In the genomic region with DNA sequence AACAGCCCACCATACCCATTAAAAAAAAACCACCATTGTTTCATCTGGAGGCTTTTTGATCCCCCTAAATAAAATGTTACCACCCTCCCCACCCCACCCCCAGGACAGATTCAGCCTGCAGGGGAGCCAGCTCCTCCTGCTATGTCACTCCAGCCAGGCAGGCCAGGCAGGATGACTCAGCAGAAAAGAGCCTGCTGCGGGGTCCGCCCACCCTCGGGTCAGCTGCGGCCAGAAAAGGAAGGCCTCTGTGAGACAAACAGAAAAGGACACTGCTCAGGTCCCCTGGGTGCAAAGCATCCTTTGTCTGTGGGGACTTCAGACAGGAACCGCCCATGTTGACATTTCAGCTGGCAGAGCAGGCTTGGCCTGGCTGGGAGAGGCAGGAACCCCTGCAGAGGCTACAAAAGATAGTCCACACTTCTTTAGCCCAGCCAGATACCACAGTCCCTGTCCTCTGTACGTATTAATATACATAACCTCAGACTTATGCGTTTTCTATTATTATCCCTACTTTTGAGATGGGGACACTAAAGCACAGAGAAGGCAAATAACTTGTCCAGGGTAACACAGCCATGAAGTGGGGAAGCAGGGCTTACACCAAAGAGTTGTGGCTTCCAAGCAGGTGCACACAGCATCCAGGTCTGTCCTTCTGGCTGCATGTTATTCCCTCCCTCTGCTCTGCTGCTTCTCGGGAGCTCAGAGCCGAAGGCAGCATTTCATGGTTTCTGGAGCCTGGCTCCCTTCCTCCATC, we compare ENCODE assay signal across 1 cellular context.
TF ChIP-seq lines count a peak whose summit lies in the region.

No MANE protein-coding gene starts in this region.

TF ChIP-seq in K562, 482 proteins besides CTCF, POLR2A, EP300 and RAD21 (continued from another document and continues in another):
- TF ChIP-seq TSHZ1 (CRISPR knock-in tag; IDR thresholded peaks at IDR 0.05), result no peak
- TF ChIP-seq ZNF449 (CRISPR knock-in tag; IDR thresholded peaks at IDR 0.05), result no peak
- no peak for TF ChIP-seq ZBTB49 (CRISPR knock-in tag; IDR thresholded peaks at IDR 0.05; ENCODE audit: borderline replicate concordance)
- TF ChIP-seq ELF1 (tag; IDR thresholded peaks at IDR 0.05), result no peak
- TF ChIP-seq FUS (optimal IDR thresholded peaks at IDR 0.05; ENCODE audit: low read depth, low read length), result no peak
- TF ChIP-seq CREB5 (CRISPR knock-in tag; IDR thresholded peaks at IDR 0.05), result no peak
- TF ChIP-seq SOX6 (IDR thresholded peaks at IDR 0.05), result 0 out of 2 replicates have a peak, but pooled peaks have one; percentile 25
- peak; percentile 62 to 84; a peak in 2 of 4 replicates for TF ChIP-seq SIN3A (IDR thresholded peaks at IDR 0.05; ENCODE audit: borderline replicate concordance in 2 of 2, control insufficient read depth in 1 of 2, low read depth in 2 of 2, low read length in 2 of 2)
- no peak for TF ChIP-seq ZC3H4 (CRISPR knock-in tag; IDR thresholded peaks at IDR 0.05; ENCODE audit: borderline replicate concordance)
- no peak for TF ChIP-seq DIDO1 (tag; IDR thresholded peaks at IDR 0.05; ENCODE audit: low read depth)
- no peak for TF ChIP-seq HNRNPL (IDR thresholded peaks at IDR 0.05; ENCODE audit: low read depth, low read length)
- TF ChIP-seq XRCC4 (IDR thresholded peaks at IDR 0.05; ENCODE audit: extremely low read depth, insufficient read depth, insufficient read length), result no peak
- peak; percentile 1 for TF ChIP-seq ZFP36 (IDR thresholded peaks at IDR 0.05; ENCODE audit: low read depth, low read length, partially characterized antibody)
- TF ChIP-seq MCM7 (IDR thresholded peaks at IDR 0.05), result no peak
- no peak for TF ChIP-seq MCM3 (IDR thresholded peaks at IDR 0.05)
- TF ChIP-seq MBD2 (IDR thresholded peaks at IDR 0.05; ENCODE audit: borderline replicate concordance, low read depth), result no peak
- TF ChIP-seq PRPF4 (IDR thresholded peaks at IDR 0.05; ENCODE audit: insufficient read depth, low read depth, low read length, poor library complexity, severe bottlenecking), result no peak
- no peak for TF ChIP-seq POLR2B (IDR thresholded peaks at IDR 0.05; ENCODE audit: low read depth, partially characterized antibody)
- no peak for TF ChIP-seq HEY1 (CRISPR knock-in tag; IDR thresholded peaks at IDR 0.05; ENCODE audit: borderline replicate concordance)
- peak; percentile 63; the same call in 1 of the 2 replicates for TF ChIP-seq DPF2 (IDR thresholded peaks at IDR 0.05)
- no peak for TF ChIP-seq E2F8 (IDR thresholded peaks at IDR 0.05; ENCODE audit: low read depth, partially characterized antibody)
- no peak for TF ChIP-seq ZNF778 (CRISPR knock-in tag; IDR thresholded peaks at IDR 0.05)
- TF ChIP-seq RHOXF2B (CRISPR knock-in tag; conservative IDR thresholded peaks at IDR 0.05), result no peak
- no peak for TF ChIP-seq DMBX1 (CRISPR knock-in tag; IDR thresholded peaks at IDR 0.05; ENCODE audit: borderline replicate concordance)
- no peak for TF ChIP-seq KAT8 (IDR thresholded peaks at IDR 0.05; ENCODE audit: low read depth)
- no peak for TF ChIP-seq ZBTB5 (IDR thresholded peaks at IDR 0.05)
- TF ChIP-seq STAT5B (CRISPR knock-in tag; IDR thresholded peaks at IDR 0.05), result no peak
- TF ChIP-seq C11orf30 (IDR thresholded peaks at IDR 0.05; ENCODE audit: low read depth), result peak; percentile 98
- TF ChIP-seq CCNT2 (IDR thresholded peaks at IDR 0.05; ENCODE audit: borderline replicate concordance, extremely low read depth, insufficient read length, low read depth, low read length), result no peak
- no peak for TF ChIP-seq TCF7 (IDR thresholded peaks at IDR 0.05; ENCODE audit: borderline replicate concordance)
- no peak for TF ChIP-seq TEAD1 (CRISPR knock-in tag; IDR thresholded peaks at IDR 0.05)
- TF ChIP-seq ZNF253 (CRISPR knock-in tag; conservative IDR thresholded peaks at IDR 0.05), result no peak
- TF ChIP-seq, protein P1, sequence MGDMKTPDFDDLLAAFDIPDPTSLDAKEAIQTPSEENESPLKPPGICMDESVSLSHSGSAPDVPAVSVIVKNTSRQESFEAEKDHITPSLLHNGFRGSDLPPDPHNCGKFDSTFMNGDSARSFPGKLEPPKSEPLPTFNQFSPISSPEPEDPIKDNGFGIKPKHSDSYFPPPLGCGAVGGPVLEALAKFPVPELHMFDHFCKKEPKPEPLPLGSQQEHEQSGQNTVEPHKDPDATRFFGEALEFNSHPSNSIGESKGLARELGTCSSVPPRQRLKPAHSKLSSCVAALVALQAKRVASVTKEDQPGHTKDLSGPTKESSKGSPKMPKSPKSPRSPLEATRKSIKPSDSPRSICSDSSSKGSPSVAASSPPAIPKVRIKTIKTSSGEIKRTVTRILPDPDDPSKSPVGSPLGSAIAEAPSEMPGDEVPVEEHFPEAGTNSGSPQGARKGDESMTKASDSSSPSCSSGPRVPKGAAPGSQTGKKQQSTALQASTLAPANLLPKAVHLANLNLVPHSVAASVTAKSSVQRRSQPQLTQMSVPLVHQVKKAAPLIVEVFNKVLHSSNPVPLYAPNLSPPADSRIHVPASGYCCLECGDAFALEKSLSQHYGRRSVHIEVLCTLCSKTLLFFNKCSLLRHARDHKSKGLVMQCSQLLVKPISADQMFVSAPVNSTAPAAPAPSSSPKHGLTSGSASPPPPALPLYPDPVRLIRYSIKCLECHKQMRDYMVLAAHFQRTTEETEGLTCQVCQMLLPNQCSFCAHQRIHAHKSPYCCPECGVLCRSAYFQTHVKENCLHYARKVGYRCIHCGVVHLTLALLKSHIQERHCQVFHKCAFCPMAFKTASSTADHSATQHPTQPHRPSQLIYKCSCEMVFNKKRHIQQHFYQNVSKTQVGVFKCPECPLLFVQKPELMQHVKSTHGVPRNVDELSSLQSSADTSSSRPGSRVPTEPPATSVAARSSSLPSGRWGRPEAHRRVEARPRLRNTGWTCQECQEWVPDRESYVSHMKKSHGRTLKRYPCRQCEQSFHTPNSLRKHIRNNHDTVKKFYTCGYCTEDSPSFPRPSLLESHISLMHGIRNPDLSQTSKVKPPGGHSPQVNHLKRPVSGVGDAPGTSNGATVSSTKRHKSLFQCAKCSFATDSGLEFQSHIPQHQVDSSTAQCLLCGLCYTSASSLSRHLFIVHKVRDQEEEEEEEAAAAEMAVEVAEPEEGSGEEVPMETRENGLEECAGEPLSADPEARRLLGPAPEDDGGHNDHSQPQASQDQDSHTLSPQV (IDR thresholded peaks at IDR 0.05), result peak; percentile 68
- TF ChIP-seq PCBP1 (IDR thresholded peaks at IDR 0.05; ENCODE audit: low read depth, low read length, poor library complexity, severe bottlenecking), result no peak
- no peak for TF ChIP-seq HNRNPUL1 (IDR thresholded peaks at IDR 0.05; ENCODE audit: low read length)
- no peak for TF ChIP-seq TRIM28 (IDR thresholded peaks at IDR 0.05)
- TF ChIP-seq ZBTB17 (CRISPR knock-in tag; IDR thresholded peaks at IDR 0.05), result no peak
- TF ChIP-seq, protein P2, sequence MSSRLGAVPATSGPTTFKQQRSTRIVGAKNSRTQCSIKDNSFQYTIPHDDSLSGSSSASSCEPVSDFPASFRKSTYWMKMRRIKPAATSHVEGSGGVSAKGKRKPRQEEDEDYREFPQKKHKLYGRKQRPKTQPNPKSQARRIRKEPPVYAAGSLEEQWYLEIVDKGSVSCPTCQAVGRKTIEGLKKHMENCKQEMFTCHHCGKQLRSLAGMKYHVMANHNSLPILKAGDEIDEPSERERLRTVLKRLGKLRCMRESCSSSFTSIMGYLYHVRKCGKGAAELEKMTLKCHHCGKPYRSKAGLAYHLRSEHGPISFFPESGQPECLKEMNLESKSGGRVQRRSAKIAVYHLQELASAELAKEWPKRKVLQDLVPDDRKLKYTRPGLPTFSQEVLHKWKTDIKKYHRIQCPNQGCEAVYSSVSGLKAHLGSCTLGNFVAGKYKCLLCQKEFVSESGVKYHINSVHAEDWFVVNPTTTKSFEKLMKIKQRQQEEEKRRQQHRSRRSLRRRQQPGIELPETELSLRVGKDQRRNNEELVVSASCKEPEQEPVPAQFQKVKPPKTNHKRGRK (tag; IDR thresholded peaks at IDR 0.05), result no peak
